2 cellular contexts compared by ENCODE assay signal in genomic region chr7:124887247-124887646, GRCh38.
TF ChIP-seq lines count a peak whose summit lies in the region.

No MANE protein-coding gene starts in this region.

TF ChIP-seq in A549, 52 proteins besides CTCF, POLR2A, EP300 and RAD21 (continued from another document):
- TF ChIP-seq FOXS1 (CRISPR knock-in tag; IDR thresholded peaks at IDR 0.05), result no peak

TF ChIP-seq in K562, 482 proteins besides CTCF, POLR2A, EP300 and RAD21 (continued from another document):
- no peak for TF ChIP-seq ZNF592 (IDR thresholded peaks at IDR 0.05)
- no peak for TF ChIP-seq MTA1 (IDR thresholded peaks at IDR 0.05; ENCODE audit: borderline replicate concordance)
- no peak for TF ChIP-seq CAMTA2 (CRISPR knock-in tag; conservative IDR thresholded peaks at IDR 0.05)
- TF ChIP-seq CBFB (CRISPR knock-in tag; IDR thresholded peaks at IDR 0.05), result no peak
- peak; percentile 82 for TF ChIP-seq ZNF316 (IDR thresholded peaks at IDR 0.05)
- TF ChIP-seq SAFB (IDR thresholded peaks at IDR 0.05; ENCODE audit: borderline replicate concordance, low read depth, low read length), result no peak
- no peak for TF ChIP-seq RHOXF2B (CRISPR knock-in tag; conservative IDR thresholded peaks at IDR 0.05)
- no peak for TF ChIP-seq NONO (IDR thresholded peaks at IDR 0.05; ENCODE audit: low read depth in 2 of 2, low read length in 1 of 2)
- no peak for TF ChIP-seq SRSF1 (IDR thresholded peaks at IDR 0.05; ENCODE audit: low read depth, low read length)
- TF ChIP-seq MAFK (IDR thresholded peaks at IDR 0.05; ENCODE audit: low read length), result peak; percentile 12; the same call in 1 of the 2 replicates
- no peak for TF ChIP-seq GABPB1 (CRISPR knock-in tag; IDR thresholded peaks at IDR 0.05)
- no peak for TF ChIP-seq PML (IDR thresholded peaks at IDR 0.05; ENCODE audit: low read length)
- TF ChIP-seq ZKSCAN8 (CRISPR knock-in tag; IDR thresholded peaks at IDR 0.05), result no peak
- peak; percentile 51; the same call in 1 of the 2 replicates for TF ChIP-seq C11orf30 (IDR thresholded peaks at IDR 0.05; ENCODE audit: low read depth)
- no peak for TF ChIP-seq USF2 (CRISPR knock-in tag; IDR thresholded peaks at IDR 0.05)
- no peak for TF ChIP-seq ZNF668 (CRISPR knock-in tag; IDR thresholded peaks at IDR 0.05)
- no peak for TF ChIP-seq ZNF124 (CRISPR knock-in tag; IDR thresholded peaks at IDR 0.05)
